ENCODE assay signal across 1 cellular context in the genomic region with DNA sequence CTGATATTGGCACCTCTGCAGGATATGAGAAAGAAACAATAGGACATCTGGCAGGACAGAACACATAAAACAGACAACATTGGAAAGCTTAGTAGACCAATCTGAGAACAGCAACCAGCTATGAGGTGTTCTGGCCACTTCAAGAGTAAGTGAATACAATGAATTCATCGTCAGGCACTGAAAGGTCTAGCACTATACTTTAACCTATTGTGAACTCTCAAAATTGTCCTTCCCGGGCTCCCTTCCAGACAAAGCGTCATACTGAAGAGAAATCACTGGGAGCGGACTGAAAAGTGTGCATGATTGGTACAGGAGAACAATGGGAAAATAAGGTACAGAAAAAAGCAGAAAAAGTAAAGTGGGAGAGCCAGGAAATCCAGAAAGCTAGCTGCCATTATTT.
A peak's percentile ranks its signal among the peaks of the same experiment; 100 is the strongest.
TF ChIP-seq lines count a peak whose summit lies in the region.

No MANE protein-coding gene starts in this region.

TF ChIP-seq in K562, 482 proteins besides CTCF, POLR2A, EP300 and RAD21 (continued from another document):
- peak; percentile 81 for TF ChIP-seq ZNF407 (IDR thresholded peaks at IDR 0.05; ENCODE audit: low read depth)
